9 cellular contexts compared by ENCODE assay signal in the genomic region with DNA sequence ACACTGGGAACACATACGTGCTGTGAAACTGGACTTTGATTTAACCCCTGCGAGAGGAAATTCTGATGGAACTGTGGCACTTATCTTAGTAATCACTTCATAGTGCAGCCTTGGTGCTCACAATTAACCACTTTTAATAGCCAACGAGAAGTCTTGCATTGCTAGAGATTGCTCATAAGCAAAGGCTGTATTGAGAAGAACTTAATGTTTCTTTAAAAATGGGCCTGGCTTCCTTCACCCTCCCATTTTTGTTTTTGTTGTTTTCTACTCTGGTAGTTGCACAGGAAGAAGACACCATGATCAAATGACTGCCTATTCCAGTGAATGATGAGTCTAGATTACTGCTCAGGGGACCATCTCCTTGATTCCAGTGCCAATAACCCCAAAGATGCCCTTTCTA.
"Had no signal": no experiment of that assay in that cellular context is flagged by ENCODE, and none has a peak within 500 bp of the region (broad histone marks: within the 10 kb centered on the region; RNA-seq: fewer than 3 reads in every experiment).

No MANE protein-coding gene starts in this region.

- DNase-seq: GM23248, H7, HFFc6, Kasumi-1, KG1 had no signal

- H3K4me3 ChIP-seq: GM23248, HAP-1 had no signal

- H3K9me3 ChIP-seq: HAP-1 had no signal

- H3K27ac ChIP-seq: GM23248, HL-60 had no signal

- H2AFZ ChIP-seq: GM23248 had no signal

- ATAC-seq: HCT116, HepG2 had no signal

- H3K9ac ChIP-seq: GM23248 had no signal

- FAIRE-seq: HepG2 had no signal

- H3K36me3 ChIP-seq: HAP-1 had no signal
